Comparison of ENCODE assay signal across 9 cellular contexts in genomic region chr7:76392531-76393115, GRCh38. TPM values are rescaled to one million over a fixed set of nuclear protein-coding genes. Genes with fewer than 3 reads are reported as not detected.
DNase-seq lines count a peak whose midpoint lies in the region; ATAC-seq, FAIRE-seq and TF ChIP-seq lines count a peak whose summit lies in the region.
"Had no signal": no experiment of that assay in that cellular context is flagged by ENCODE, and none has a peak within 500 bp of the region (broad histone marks: within the 10 kb centered on the region; RNA-seq: fewer than 3 reads in every experiment).

No MANE protein-coding gene starts in this region.

- H3K14ac ChIP-seq in mesenchymal stem cell (ENCODE audit: low read length in 2 of 2), result peak overlapping the region in 1 of 2 experiments; percentile 59

- H2BK12ac ChIP-seq in mesenchymal stem cell (ENCODE audit: low read length in 2 of 2), result peak overlapping the region; percentile 15 to 55

- no peak for FAIRE-seq in D721Med (lab: Jason Lieb, UNC)
- FAIRE-seq: islet of Langerhans had no signal

- intact Hi-C loops in heart left ventricle (cut with DNase I) (loop anchor here in 1 of 10 donors (5.0 kb wide), 1 partner anchor 35 kb away; the partner anchor contains the start of gene YWHAG), Right ventricle myocardium inferior (cut with DNase I) (loop anchor here (1.0 kb wide), 1 partner anchor 33 kb away; no protein-coding TSS in a partner anchor), body of pancreas (cut with DNase I) (loop anchor here (5.0 kb wide), 1 partner anchor 40 kb away; no protein-coding TSS in a partner anchor), upper lobe of right lung (cut with DNase I) (no loop called here)

- H3K23ac ChIP-seq in mesenchymal stem cell (ENCODE audit: low read length in 2 of 2), result no peak overlapping the region

- no peak overlapping the region for H2BK15ac ChIP-seq in mesenchymal stem cell (ENCODE audit: low read depth, poor library complexity, severe bottlenecking)

- TF ChIP-seq POLR2A in heart left ventricle (IDR thresholded peaks at IDR 0.05), result no peak
- no peak for TF ChIP-seq POLR2A in body of pancreas (IDR thresholded peaks at IDR 0.05)

- H3K36me3 ChIP-seq in heart left ventricle (no peaks in the 10 kb centered on the region), body of pancreas (replicated peaks in 1 of 2; ENCODE audit: insufficient read depth in 1 of 2, low read depth in 2 of 2) (no peaks in the 10 kb centered on the region), mesenchymal stem cell (ENCODE audit: control insufficient read depth in 1 of 2, insufficient read depth in 2 of 2, low read depth in 1 of 2, low read length in 2 of 2) (peaks cover 0 to 3% of the 10 kb centered on the region in 2 experiments), upper lobe of right lung (no peaks in the 10 kb centered on the region)

- H2AFZ ChIP-seq in mesenchymal stem cell (ENCODE audit: low read depth, low read length), result peak overlapping the region; percentile 95

- no peaks in the 10 kb centered on the region for H3K9me3 ChIP-seq in heart left ventricle
- H3K9me3 ChIP-seq in body of pancreas, result no peaks in the 10 kb centered on the region
- no peaks in the 10 kb centered on the region for H3K9me3 ChIP-seq in mesenchymal stem cell (ENCODE audit: control insufficient read depth, low read length)
- H3K9me3 ChIP-seq in upper lobe of right lung, result no peaks in the 10 kb centered on the region

- H2AK5ac ChIP-seq in mesenchymal stem cell (ENCODE audit: low read length, severe bottlenecking), result peak overlapping the region; percentile 87

- peak overlapping the region; percentile 82 to 93 for H3K18ac ChIP-seq in mesenchymal stem cell (ENCODE audit: low read depth in 1 of 2, low read length in 2 of 2)

- no peak for TF ChIP-seq CTCF in heart left ventricle (IDR thresholded peaks at IDR 0.05)
- no peak for TF ChIP-seq CTCF in body of pancreas (IDR thresholded peaks at IDR 0.05)
- no peak for TF ChIP-seq CTCF in upper lobe of right lung (IDR thresholded peaks at IDR 0.05)
- TF ChIP-seq CTCF in D721Med (IDR thresholded peaks at IDR 0.05; ENCODE audit: insufficient read depth, missing control alignments), result no peak

- H3K4ac ChIP-seq in mesenchymal stem cell (ENCODE audit: low read depth in 1 of 2, low read length in 2 of 2), result peak overlapping the region; percentile 60 to 94

- peak overlapping the region; percentile 10 for H4K8ac ChIP-seq in mesenchymal stem cell (ENCODE audit: low read length)

- 42 to 59% (median 50%) methylated on average over 9 to 12 of the region's 12 CpGs for WGBS in heart left ventricle, 4 donors
- WGBS in body of pancreas, 2 donors, result 32 to 45% methylated on average over 8 to 11 of the region's 12 CpGs
- WGBS in mesenchymal stem cell, result 44% methylated on average over 12 of the region's 12 CpGs

- H3K79me1 ChIP-seq in mesenchymal stem cell (replicated peaks; ENCODE audit: low read length, poor library complexity, severe bottlenecking), result no peaks in the 10 kb centered on the region

- H3K4me1 ChIP-seq in heart left ventricle (peaks cover 0 to 36% (median 18%) of the 10 kb centered on the region in 12 donors), body of pancreas (peaks cover 33% of the 10 kb centered on the region), mesenchymal stem cell (ENCODE audit: control insufficient read depth, insufficient read depth, low read depth, low read length) (peaks cover 22% of the 10 kb centered on the region), upper lobe of right lung (peaks cover 17% of the 10 kb centered on the region)

- DNase-seq in heart left ventricle (no peak), Right ventricle myocardium inferior (ENCODE audit: missing footprints) (no peak), body of pancreas (no peak), mesenchymal stem cell (no peak), upper lobe of right lung (no peak), NCI-H2227 (lab: John Stamatoyannopoulos, UW; ENCODE audit: unreplicated experiment) (no peak), D721Med (ENCODE audit: insufficient read length, low spot score) (no peak)

- H3K4me3 ChIP-seq in heart left ventricle (peak overlapping the region in 10 of 12 donors; percentile 59 to 81 (median 72)), body of pancreas (no peak overlapping the region), mesenchymal stem cell (ENCODE audit: insufficient read depth in 1 of 2, low read depth in 1 of 2, low read length in 2 of 2) (peak overlapping the region in 1 of 2 experiments; percentile 68), upper lobe of right lung (peak overlapping the region; percentile 66)

- H3K9ac ChIP-seq in mesenchymal stem cell (ENCODE audit: low read length), result peak overlapping the region; percentile 85

- H4K91ac ChIP-seq in mesenchymal stem cell (ENCODE audit: low read length), result peak overlapping the region; percentile 82

- no peak overlapping the region for H2BK5ac ChIP-seq in mesenchymal stem cell (ENCODE audit: low read depth, low read length, poor library complexity, severe bottlenecking)

- peak overlapping the region; percentile 54 for H3K4me2 ChIP-seq in mesenchymal stem cell (ENCODE audit: low read length, poor library complexity, severe bottlenecking)

- no peak overlapping the region for H2BK120ac ChIP-seq in mesenchymal stem cell (ENCODE audit: low read depth, low read length)

- ATAC-seq in heart left ventricle (peak in 1 of 4 donors; percentile 7), Right ventricle myocardium inferior (no peak), body of pancreas (peak; percentile 72), upper lobe of right lung (no peak), GM21619 (IDR thresholded peaks at IDR 0.05; ENCODE audit: unreplicated experiment) (no peak)

- H3K27me3 ChIP-seq in heart left ventricle, result no peaks in the 10 kb centered on the region
- H3K27me3 ChIP-seq in body of pancreas, result no peaks in the 10 kb centered on the region
- no peaks in the 10 kb centered on the region for H3K27me3 ChIP-seq in mesenchymal stem cell (ENCODE audit: control insufficient read depth in 1 of 2, insufficient read depth in 1 of 2, low read length in 2 of 2)
- no peaks in the 10 kb centered on the region for H3K27me3 ChIP-seq in upper lobe of right lung

- H3K27ac ChIP-seq in heart left ventricle (peak overlapping the region; percentile 59 to 95 (median 88)), body of pancreas (peak overlapping the region; percentile 70 to 94 (median 86)), mesenchymal stem cell (ENCODE audit: low read length, poor library complexity, severe bottlenecking) (no peak overlapping the region), upper lobe of right lung (peak overlapping the region; percentile 92)

RNA-seq across cellular contexts. Expression of gene SSC4D, which starts 16.9 kb away (rescaled TPM):
- total RNA-seq in heart left ventricle, result 1 to 10 TPM in 1 of 9 donors, under 1 TPM in 8; 0.23 to 1.2 (median 0.67) TPM
- 1 to 10 TPM; 1.1 to 1.6 TPM for polyA plus RNA-seq in heart left ventricle
- total RNA-seq in Right ventricle myocardium inferior, result 1.3 TPM
- 1 to 10 TPM; 3.6 to 7.6 TPM for total RNA-seq in body of pancreas
- 0.46 TPM for polyA plus RNA-seq in mesenchymal stem cell (2013, experiment 1 of 2)
- 0.49 TPM for polyA plus RNA-seq in mesenchymal stem cell (2013, experiment 2 of 2)
- total RNA-seq in upper lobe of right lung, result 1.1 TPM

RNA-seq across cellular contexts. Expression of gene ZP3, which starts 32.1 kb away (rescaled TPM):
- total RNA-seq in heart left ventricle (1 to 10 TPM in 1 of 9 donors, under 1 TPM in 5, not detected in 3; 0.24 to 8.1 (median 0.64) TPM), Right ventricle myocardium inferior (0.46 TPM), body of pancreas (1 to 10 TPM; 3.3 to 4.4 TPM), upper lobe of right lung (0.84 TPM)
- polyA plus RNA-seq in heart left ventricle, result 1 to 10 TPM in 1 of 2 donors, under 1 TPM in 1; 0.53 to 1.3 TPM
- polyA plus RNA-seq in mesenchymal stem cell (2013, experiment 1 of 2), result 1.9 TPM
- polyA plus RNA-seq in mesenchymal stem cell (2013, experiment 2 of 2), result 4.6 TPM

RNA-seq across cellular contexts. Expression of gene YWHAG, which starts 33.8 kb away (rescaled TPM):
- 100 to 1,000 TPM; 141 to 282 (median 196) TPM for total RNA-seq in heart left ventricle
- polyA plus RNA-seq in heart left ventricle, result 100 to 1,000 TPM in 1 of 2 donors, 10 to 100 TPM in 1; 85.5 to 186 TPM
- total RNA-seq in Right ventricle myocardium inferior, result 243 TPM
- 10 to 100 TPM; 24.1 to 60.0 TPM for total RNA-seq in body of pancreas
- 106 TPM for polyA plus RNA-seq in mesenchymal stem cell (2013, experiment 1 of 2)
- polyA plus RNA-seq in mesenchymal stem cell (2013, experiment 2 of 2), result 107 TPM
- total RNA-seq in upper lobe of right lung, result 102 TPM

Comparison
In these comparisons a context has a peak if more than half of its experiments do, and no peak if none do; other contexts are left out.
1. H3K4me3 ChIP-seq: peak in heart left ventricle (10 of 12) and upper lobe of right lung (single experiment); none in body of pancreas (0 of 2).